In the genomic region with DNA sequence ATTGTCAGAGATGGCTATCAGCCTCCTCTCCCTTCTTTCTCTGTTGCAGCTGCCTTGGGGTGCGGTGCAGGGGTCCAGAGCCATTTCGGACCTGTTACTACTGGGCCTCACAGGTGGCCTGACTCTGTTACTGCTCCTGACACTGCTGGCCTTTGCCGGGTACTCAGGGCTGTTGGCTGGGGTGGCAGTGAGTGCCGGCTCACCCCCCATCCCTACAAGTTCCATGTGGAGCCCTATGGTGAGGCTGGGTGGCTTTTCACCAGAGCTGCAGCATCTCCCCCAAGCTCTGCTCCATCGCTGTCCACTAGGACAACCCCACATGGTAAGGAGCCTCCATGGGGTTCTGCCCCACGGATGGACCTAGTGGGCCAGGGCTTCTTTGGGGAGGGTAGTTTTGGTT, we compare ENCODE assay signal across 24 cellular contexts. TPM values are rescaled to one million over a fixed set of nuclear protein-coding genes. Genes with fewer than 3 reads are reported as not detected.
"Had no signal": no experiment of that assay in that cellular context is flagged by ENCODE, and none has a peak within 500 bp of the region (broad histone marks: within the 10 kb centered on the region; RNA-seq: fewer than 3 reads in every experiment).

No MANE protein-coding gene starts in this region.

- H3K4me1 Mint-ChIP-seq: immature natural killer cell; memory B cell; naive thymus-derived CD8-positive, alpha-beta T cell; nephron; neural crest cell; stimulated activated naive B cell treated with anti-CD40 and anti-IgM and Interleukin-4, amounts not matched to agents 10 μg/mL and 1 μg/mL and 100 μg/mL, for 72 hours had no signal

- DNase-seq: hypothalamus; immature natural killer cell; left ventricle myocardium inferior; midbrain; naive thymus-derived CD8-positive, alpha-beta T cell; nucleus accumbens; stimulated activated CD4-positive, alpha-beta T cell treated with anti-CD3 and anti-CD28 coated beads, Interleukin-12 subunit alpha, Interleukin-12 subunit beta, amount 100 ng/mL, for 4 hours; stimulated activated CD4-positive, alpha-beta T cell treated with anti-CD3 and anti-CD28 coated beads, Interleukin-15, amount 100 ng/mL, for 24 hours; stimulated activated CD4-positive, alpha-beta T cell treated with anti-CD3 and anti-CD28 coated beads, Interleukin-2, amount 100 ng/mL, for 24 hours; stimulated activated CD4-positive, alpha-beta T cell treated with anti-CD3 and anti-CD28 coated beads, Interleukin-4, amount 100 ng/mL, for 1 hour; stimulated activated naive B cell treated with anti-CD40 and anti-IgM and Interleukin-4, amounts not matched to agents 10 μg/mL and 1 μg/mL and 100 μg/mL, for 72 hours; stimulated activated naive CD8-positive, alpha-beta T cell treated with anti-CD3 and anti-CD28 coated beads, Interleukin-15, Interleukin-2, amounts not matched to agents 100 U/mL and 50 U/mL, for 24 hours; stomach; tibial artery had no signal

- H3K36me3 ChIP-seq: left ventricle myocardium inferior, right atrium auricular region, right lobe of liver, stomach, thoracic aorta, tibial artery had no signal

- H3K4me1 ChIP-seq: right lobe of liver had no signal

- H3K27me3 ChIP-seq: right atrium auricular region, right lobe of liver had no signal

- H3K27ac ChIP-seq: left ventricle myocardium inferior, right lobe of liver, stomach, tibial artery had no signal

- ATAC-seq: naive thymus-derived CD8-positive, alpha-beta T cell; right lobe of liver; stimulated activated naive B cell treated with anti-CD40 and anti-IgM and Interleukin-4, amounts not matched to agents 10 μg/mL and 1 μg/mL and 100 μg/mL, for 72 hours; stimulated activated naive CD8-positive, alpha-beta T cell treated with anti-CD3 and anti-CD28 coated beads, Interleukin-15, Interleukin-2, amounts not matched to agents 100 U/mL and 50 U/mL, for 24 hours had no signal

- H3K27me3 Mint-ChIP-seq: memory B cell, progenitor cell of endocrine pancreas, type B pancreatic cell had no signal

- H3K27ac Mint-ChIP-seq: immature natural killer cell; memory B cell; nephron; progenitor cell of endocrine pancreas; stimulated activated naive B cell treated with anti-CD40 and anti-IgM and Interleukin-4, amounts not matched to agents 10 μg/mL and 1 μg/mL and 100 μg/mL, for 72 hours; type B pancreatic cell had no signal

- H3K4me3 ChIP-seq: left ventricle myocardium inferior, right atrium auricular region, right lobe of liver, smooth muscle cell, stomach, thoracic aorta, tibial artery had no signal

- H3K36me3 Mint-ChIP-seq: immature natural killer cell, memory B cell, type B pancreatic cell had no signal

- H3K9me3 ChIP-seq: left ventricle myocardium inferior, right atrium auricular region, right lobe of liver, thoracic aorta, tibial artery had no signal

- H3K4me3 Mint-ChIP-seq: immature natural killer cell; memory B cell; naive thymus-derived CD8-positive, alpha-beta T cell; nephron; neural crest cell; stimulated activated naive B cell treated with anti-CD40 and anti-IgM and Interleukin-4, amounts not matched to agents 10 μg/mL and 1 μg/mL and 100 μg/mL, for 72 hours; type B pancreatic cell had no signal

RNA-seq across cellular contexts. Expression of a gene that starts 13.7 kb away (rescaled TPM):
- total RNA-seq: neural crest cell, osteocyte, progenitor cell of endocrine pancreas, smooth muscle cell, thoracic aorta had no signal
- polyA plus RNA-seq: smooth muscle cell had no signal
